Comparison of ENCODE assay signal across 1 cellular context in the genomic region with DNA sequence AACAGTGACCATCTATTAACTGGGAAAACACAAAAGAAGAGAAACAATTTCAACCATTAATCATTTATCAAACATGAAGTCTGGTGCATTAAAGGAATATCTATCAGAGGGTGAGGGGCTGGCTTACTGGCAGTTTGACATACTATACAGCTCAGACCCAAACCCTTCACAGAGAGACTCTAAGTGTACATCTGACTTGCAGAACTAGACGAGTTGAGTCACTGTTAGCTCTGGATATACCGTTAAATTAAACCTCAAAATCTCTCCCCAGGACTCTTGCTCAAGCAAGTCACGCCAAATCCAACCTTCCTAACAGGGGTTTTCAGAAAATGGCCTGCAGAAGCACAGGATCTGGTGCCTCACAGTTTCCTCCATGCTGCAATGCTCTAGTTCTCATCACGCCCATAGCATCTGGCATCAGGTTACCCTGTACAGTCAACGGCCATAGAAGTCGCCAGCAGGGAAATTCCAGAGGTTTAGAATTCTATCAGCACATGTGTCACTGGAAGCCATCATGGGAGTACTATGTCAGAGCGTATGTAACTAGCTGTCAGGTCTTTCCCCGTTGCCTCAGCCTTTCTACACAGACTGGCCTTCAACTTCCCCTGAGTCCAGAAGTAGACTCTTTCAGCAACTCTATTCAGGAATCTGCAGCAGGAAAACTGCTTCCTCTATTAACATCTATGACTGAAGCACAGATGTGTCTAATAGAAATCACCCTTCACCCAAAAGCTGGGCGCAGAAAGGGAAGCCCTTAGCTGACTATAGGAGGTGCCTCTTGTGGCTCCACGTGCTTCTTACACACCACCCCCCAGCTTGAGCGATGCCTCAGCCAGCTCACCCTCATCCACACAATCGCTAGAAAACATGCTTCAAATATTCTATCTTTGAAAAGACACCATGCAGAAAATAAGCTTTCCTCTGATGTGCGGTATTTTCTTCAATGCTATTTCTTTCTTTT.
TF ChIP-seq lines count a peak whose summit lies in the region.

No MANE protein-coding gene starts in this region.

TF ChIP-seq in HepG2, 621 proteins besides CTCF, POLR2A, EP300 and RAD21:
- peak; percentile 70 for TF ChIP-seq RBFOX2 (IDR thresholded peaks at IDR 0.05; ENCODE audit: low read depth, low read length)
- no peak for TF ChIP-seq ZNF326 (CRISPR knock-in tag; IDR thresholded peaks at IDR 0.05; ENCODE audit: borderline replicate concordance)
- peak; percentile 43; the same call in 1 of the 2 replicates for TF ChIP-seq POLR2G (IDR thresholded peaks at IDR 0.05; ENCODE audit: low read depth, low read length)
- TF ChIP-seq, protein P1, sequence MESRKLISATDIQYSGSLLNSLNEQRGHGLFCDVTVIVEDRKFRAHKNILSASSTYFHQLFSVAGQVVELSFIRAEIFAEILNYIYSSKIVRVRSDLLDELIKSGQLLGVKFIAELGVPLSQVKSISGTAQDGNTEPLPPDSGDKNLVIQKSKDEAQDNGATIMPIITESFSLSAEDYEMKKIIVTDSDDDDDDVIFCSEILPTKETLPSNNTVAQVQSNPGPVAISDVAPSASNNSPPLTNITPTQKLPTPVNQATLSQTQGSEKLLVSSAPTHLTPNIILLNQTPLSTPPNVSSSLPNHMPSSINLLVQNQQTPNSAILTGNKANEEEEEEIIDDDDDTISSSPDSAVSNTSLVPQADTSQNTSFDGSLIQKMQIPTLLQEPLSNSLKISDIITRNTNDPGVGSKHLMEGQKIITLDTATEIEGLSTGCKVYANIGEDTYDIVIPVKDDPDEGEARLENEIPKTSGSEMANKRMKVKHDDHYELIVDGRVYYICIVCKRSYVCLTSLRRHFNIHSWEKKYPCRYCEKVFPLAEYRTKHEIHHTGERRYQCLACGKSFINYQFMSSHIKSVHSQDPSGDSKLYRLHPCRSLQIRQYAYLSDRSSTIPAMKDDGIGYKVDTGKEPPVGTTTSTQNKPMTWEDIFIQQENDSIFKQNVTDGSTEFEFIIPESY (CRISPR knock-in tag; IDR thresholded peaks at IDR 0.05), result peak; percentile 54; the same call in 1 of the 2 replicates
- no peak for TF ChIP-seq RERE (CRISPR knock-in tag; IDR thresholded peaks at IDR 0.05; ENCODE audit: low read depth)
- no peak for TF ChIP-seq HNF4A (CRISPR knock-in tag; IDR thresholded peaks at IDR 0.05)
- TF ChIP-seq RXRA (CRISPR knock-in tag; IDR thresholded peaks at IDR 0.05), result no peak
